8 cellular contexts compared by ENCODE assay signal in the genomic region with DNA sequence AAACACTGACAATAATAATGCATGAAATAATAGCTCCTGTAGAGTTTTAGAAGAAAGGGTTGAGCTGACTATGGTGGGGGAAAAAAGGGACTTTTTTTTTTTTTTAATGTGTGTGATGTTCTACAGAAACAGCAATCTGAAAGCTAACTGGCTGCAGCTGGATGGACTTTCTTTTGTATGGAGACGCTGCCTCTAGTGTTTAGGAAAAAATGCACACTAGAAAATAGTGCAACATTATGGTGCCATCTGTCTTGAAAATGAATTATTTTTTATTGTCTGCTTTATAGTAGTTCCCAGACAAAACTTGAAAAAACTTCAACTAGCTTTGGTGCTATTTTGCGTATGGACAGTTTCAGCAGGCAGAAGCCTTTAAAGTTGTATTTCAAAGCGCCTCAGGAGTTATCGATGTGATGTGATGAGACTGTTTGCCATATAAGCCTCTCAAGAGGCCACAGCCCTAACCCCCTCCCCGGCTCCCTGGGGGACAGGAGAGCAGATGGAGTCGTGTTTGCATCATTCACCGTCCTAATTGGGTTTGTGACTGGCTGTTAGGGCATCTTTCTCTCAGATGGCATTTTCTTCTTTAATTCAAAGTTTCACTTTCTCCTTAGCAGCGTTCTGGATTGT.
DNase-seq lines count a peak whose midpoint lies in the region; ATAC-seq, FAIRE-seq and TF ChIP-seq lines count a peak whose summit lies in the region.

No MANE protein-coding gene starts in this region.

- H3K9ac ChIP-seq in HepG2 (ENCODE audit: insufficient read depth, low read depth, low read length) = no peak overlapping the region

- intact Hi-C loops in HepG2 (cut with micrococcal nuclease; ENCODE audit: unreplicated experiment) = loop anchor here (2.0 to 5.0 kb wide), 3 partner anchors 239 to 339 kb away; no protein-coding TSS in a partner anchor

- DNase-seq in D721Med (ENCODE audit: insufficient read length, low spot score) (no peak), NCI-H1694 treated with DMSO at 0.1 percent for 48 hours (lab: John Stamatoyannopoulos, UW) (peak; percentile 98), brain microvascular endothelial cell (peak; percentile 52), HepG2 (ENCODE audit: low spot score) (no peak)
- DNase-seq in activated CD8-positive, alpha-beta memory T cell treated with anti-CD3 and anti-CD28 coated beads, Interleukin-2, amount 50 U/mL, for 48 hours = no peak

- no peaks in the 10 kb centered on the region for H3K4me1 ChIP-seq in HepG2 (ENCODE audit: insufficient read depth, low read length)

- TF ChIP-seq RAD21 in HepG2 (CRISPR knock-in tag; IDR thresholded peaks at IDR 0.05) = no peak

- H2AFZ ChIP-seq in HepG2 (ENCODE audit: low read length) = no peak overlapping the region

- TF ChIP-seq POLR2A in HepG2 (IDR thresholded peaks at IDR 0.05; ENCODE audit: insufficient read depth in 1 of 2, low read depth in 2 of 2, low read length in 2 of 2) = no peak

- no peaks in the 10 kb centered on the region for H4K20me1 ChIP-seq in HepG2 (ENCODE audit: insufficient read depth, low read length)

- peak; percentile 92 for FAIRE-seq in D721Med (lab: Jason Lieb, UNC)
- FAIRE-seq in HepG2 (lab: Jason Lieb, UNC) = no peak

- H3K4me3 ChIP-seq in brain microvascular endothelial cell (ENCODE audit: low read depth, low read length) = peak overlapping the region; percentile 9
- H3K4me3 ChIP-seq in HepG2 (replicated peaks in 1 of 3; ENCODE audit: insufficient read depth in 1 of 3, low read depth in 2 of 3, low read length in 3 of 3) = no peak overlapping the region

- no TSS peak for BruUV-seq in HepG2 (replicated peaks; lab: Mats Ljungman, UMichigan)

- H3K27ac ChIP-seq in brain microvascular endothelial cell (peak overlapping the region; percentile 47), HepG2 (ENCODE audit: extremely low read length, insufficient read depth, low read length) (no peak overlapping the region)

- POLR2A ChIA-PET in HepG2 (lab: Yijun Ruan, JAX) = no interaction called here

- TF ChIP-seq EP300 in HepG2 (IDR thresholded peaks at IDR 0.05; ENCODE audit: low read depth in 2 of 2, low read length in 2 of 2) = no peak
- TF ChIP-seq EP300 in HepG2 (CRISPR knock-in tag; IDR thresholded peaks at IDR 0.05; ENCODE audit: borderline replicate concordance) = no peak

- CTCF ChIA-PET in HepG2 (lab: Yijun Ruan, JAX; ENCODE audit: low intra/inter-chr PET ratio, low total read pairs) = no interaction called here

- ATAC-seq in HepG2 (peak; percentile 60; the same call in 2 of the 3 replicates), GM21619 (IDR thresholded peaks at IDR 0.05; ENCODE audit: unreplicated experiment) (no peak), HG03354 (IDR thresholded peaks at IDR 0.05; ENCODE audit: poor library complexity, severe bottlenecking, unreplicated experiment) (no peak), HG03025 (IDR thresholded peaks at IDR 0.05; ENCODE audit: low FRiP score, unreplicated experiment) (no peak)

- no peaks in the 10 kb centered on the region for H3K79me2 ChIP-seq in HepG2 (ENCODE audit: insufficient read depth, low read length)

- in situ Hi-C loops in brain microvascular endothelial cell (cut with HindIII; ENCODE audit: low pct_ligation_motif_present, low sequenced_read_pairs) = no loop called here
- in situ Hi-C loops in HepG2 (cut with HindIII; ENCODE audit: extremely low pct_ligation_motif_present, low pct_unique_long_range_greater_than_20kb) = loop anchor here (5.0 kb wide), 1 partner anchor 261 kb away; no protein-coding TSS in a partner anchor

- no peaks in the 10 kb centered on the region for H3K9me3 ChIP-seq in HepG2 (ENCODE audit: low read length)

- TF ChIP-seq CTCF in D721Med (IDR thresholded peaks at IDR 0.05; ENCODE audit: insufficient read depth, missing control alignments) = peak; percentile 36
- TF ChIP-seq CTCF in brain microvascular endothelial cell (IDR thresholded peaks at IDR 0.05; ENCODE audit: low read depth, low read length, missing control alignments) = peak; percentile 58
- peak; percentile 31; the same call in 1 of the 2 replicates for TF ChIP-seq CTCF in HepG2 (CRISPR knock-in tag; IDR thresholded peaks at IDR 0.05)

- WGBS in HepG2 (ENCODE audit: low lambda C conversion rate) = 30% methylated on average over 8 of the region's 8 CpGs

- H3K27me3 ChIP-seq in brain microvascular endothelial cell (replicated peaks) = no peaks in the 10 kb centered on the region
- peaks cover 0 to 11% of the 10 kb centered on the region in 2 experiments; a peak in 1 of 5 replicates for H3K27me3 ChIP-seq in HepG2 (ENCODE audit: control insufficient read depth in 1 of 2, insufficient read depth in 2 of 2, low read length in 2 of 2)

- H3K36me3 ChIP-seq in brain microvascular endothelial cell (replicated peaks) = no peaks in the 10 kb centered on the region
- no peaks in the 10 kb centered on the region for H3K36me3 ChIP-seq in HepG2 (replicated peaks in 1 of 2; ENCODE audit: control insufficient read depth in 1 of 2, insufficient read depth in 2 of 2, low read length in 2 of 2)

- no peak overlapping the region for H3K4me2 ChIP-seq in HepG2 (ENCODE audit: low read depth, low read length)

TF ChIP-seq in HepG2, 621 proteins besides CTCF, POLR2A, EP300 and RAD21:
- TF ChIP-seq, protein P1, sequence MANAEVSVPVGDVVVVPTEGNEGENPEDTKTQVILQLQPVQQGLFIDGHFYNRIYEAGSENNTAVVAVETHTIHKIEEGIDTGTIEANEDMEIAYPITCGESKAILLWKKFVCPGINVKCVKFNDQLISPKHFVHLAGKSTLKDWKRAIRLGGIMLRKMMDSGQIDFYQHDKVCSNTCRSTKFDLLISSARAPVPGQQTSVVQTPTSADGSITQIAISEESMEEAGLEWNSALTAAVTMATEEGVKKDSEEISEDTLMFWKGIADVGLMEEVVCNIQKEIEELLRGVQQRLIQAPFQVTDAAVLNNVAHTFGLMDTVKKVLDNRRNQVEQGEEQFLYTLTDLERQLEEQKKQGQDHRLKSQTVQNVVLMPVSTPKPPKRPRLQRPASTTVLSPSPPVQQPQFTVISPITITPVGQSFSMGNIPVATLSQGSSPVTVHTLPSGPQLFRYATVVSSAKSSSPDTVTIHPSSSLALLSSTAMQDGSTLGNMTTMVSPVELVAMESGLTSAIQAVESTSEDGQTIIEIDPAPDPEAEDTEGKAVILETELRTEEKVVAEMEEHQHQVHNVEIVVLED (CRISPR knock-in tag; IDR thresholded peaks at IDR 0.05; ENCODE audit: borderline replicate concordance) = no peak
- TF ChIP-seq STAG1 (CRISPR knock-in tag; IDR thresholded peaks at IDR 0.05) = peak; percentile 59
- 0 out of 2 replicates have a peak, but pooled peaks have one; percentile 27 for TF ChIP-seq SMC3 (IDR thresholded peaks at IDR 0.05; ENCODE audit: low read length)

Comparison
In these comparisons a context has a peak if more than half of its experiments do, and no peak if none do; other contexts are left out.
1. DNase-seq: peak in NCI-H1694 treated with DMSO at 0.1 percent for 48 hours (single experiment) and brain microvascular endothelial cell (single experiment); none in D721Med (single experiment), HepG2 (single experiment) and activated CD8-positive, alpha-beta memory T cell treated with anti-CD3 and anti-CD28 coated beads, Interleukin-2, amount 50 U/mL, for 48 hours (single experiment).
2. Peak in every context shown above with its lines, with median percentiles within 50 percentile points of each other: CTCF ChIP-seq.